1 cellular context compared by ENCODE assay signal in the genomic region with DNA sequence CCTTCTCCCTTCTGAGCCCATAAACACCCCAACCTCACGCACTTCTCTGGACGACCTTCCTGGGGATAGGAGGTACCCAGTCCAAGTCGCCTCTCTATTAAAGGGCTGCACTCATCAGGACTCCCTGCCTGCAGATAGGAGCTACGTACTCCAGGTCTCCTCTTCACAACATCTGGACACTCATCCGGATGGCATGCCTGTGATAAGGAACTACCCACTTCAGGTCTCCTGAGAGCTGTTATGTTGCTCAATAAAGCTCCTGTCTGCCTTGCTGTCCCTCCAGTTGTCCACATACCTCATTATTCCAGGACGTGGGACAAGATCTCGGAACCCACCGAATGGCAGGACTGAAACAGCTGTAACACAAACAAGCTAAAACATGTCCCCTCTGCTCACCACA.
TF ChIP-seq lines count a peak whose summit lies in the region.

No MANE protein-coding gene starts in this region.

TF ChIP-seq in HepG2, 621 proteins besides CTCF, POLR2A, EP300 and RAD21 (continued from another document):
- no peak for TF ChIP-seq ZBTB8A (CRISPR knock-in tag; IDR thresholded peaks at IDR 0.05; ENCODE audit: borderline replicate concordance, low read depth)
- TF ChIP-seq BCL3 (CRISPR knock-in tag; IDR thresholded peaks at IDR 0.05) = no peak
- no peak for TF ChIP-seq TIGD3 (CRISPR knock-in tag; IDR thresholded peaks at IDR 0.05; ENCODE audit: borderline replicate concordance)
- no peak for TF ChIP-seq CENPX (CRISPR knock-in tag; IDR thresholded peaks at IDR 0.05)
- no peak for TF ChIP-seq MNT (IDR thresholded peaks at IDR 0.05)
- no peak for TF ChIP-seq SOX6 (IDR thresholded peaks at IDR 0.05)
- TF ChIP-seq SOX6 (CRISPR knock-in tag; IDR thresholded peaks at IDR 0.05) = no peak
- no peak for TF ChIP-seq SYNCRIP (IDR thresholded peaks at IDR 0.05; ENCODE audit: insufficient read depth, low read depth, low read length)
- no peak for TF ChIP-seq ATF7-NPFF (CRISPR knock-in tag; IDR thresholded peaks at IDR 0.05; ENCODE audit: low read depth)
- TF ChIP-seq ZBTB42 (CRISPR knock-in tag; IDR thresholded peaks at IDR 0.05) = no peak
- TF ChIP-seq ZNF720 (CRISPR knock-in tag; IDR thresholded peaks at IDR 0.05) = no peak
- TF ChIP-seq, protein P1, sequence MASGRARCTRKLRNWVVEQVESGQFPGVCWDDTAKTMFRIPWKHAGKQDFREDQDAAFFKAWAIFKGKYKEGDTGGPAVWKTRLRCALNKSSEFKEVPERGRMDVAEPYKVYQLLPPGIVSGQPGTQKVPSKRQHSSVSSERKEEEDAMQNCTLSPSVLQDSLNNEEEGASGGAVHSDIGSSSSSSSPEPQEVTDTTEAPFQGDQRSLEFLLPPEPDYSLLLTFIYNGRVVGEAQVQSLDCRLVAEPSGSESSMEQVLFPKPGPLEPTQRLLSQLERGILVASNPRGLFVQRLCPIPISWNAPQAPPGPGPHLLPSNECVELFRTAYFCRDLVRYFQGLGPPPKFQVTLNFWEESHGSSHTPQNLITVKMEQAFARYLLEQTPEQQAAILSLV (CRISPR knock-in tag; IDR thresholded peaks at IDR 0.05; ENCODE audit: borderline replicate concordance) = no peak
- no peak for TF ChIP-seq CAMTA2 (CRISPR knock-in tag; IDR thresholded peaks at IDR 0.05; ENCODE audit: borderline replicate concordance)
- TF ChIP-seq PHF20 (CRISPR knock-in tag; IDR thresholded peaks at IDR 0.05) = no peak
- no peak for TF ChIP-seq ZNF253 (CRISPR knock-in tag; IDR thresholded peaks at IDR 0.05; ENCODE audit: borderline replicate concordance)
- TF ChIP-seq, protein P2, sequence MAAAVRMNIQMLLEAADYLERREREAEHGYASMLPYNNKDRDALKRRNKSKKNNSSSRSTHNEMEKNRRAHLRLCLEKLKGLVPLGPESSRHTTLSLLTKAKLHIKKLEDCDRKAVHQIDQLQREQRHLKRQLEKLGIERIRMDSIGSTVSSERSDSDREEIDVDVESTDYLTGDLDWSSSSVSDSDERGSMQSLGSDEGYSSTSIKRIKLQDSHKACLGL (CRISPR knock-in tag; IDR thresholded peaks at IDR 0.05) = no peak
- TF ChIP-seq EZH2 (conservative IDR thresholded peaks at IDR 0.05; ENCODE audit: low read depth, low read length) = no peak
- TF ChIP-seq ZNF839 (CRISPR knock-in tag; IDR thresholded peaks at IDR 0.05; ENCODE audit: borderline replicate concordance) = no peak
